In the genomic region with DNA sequence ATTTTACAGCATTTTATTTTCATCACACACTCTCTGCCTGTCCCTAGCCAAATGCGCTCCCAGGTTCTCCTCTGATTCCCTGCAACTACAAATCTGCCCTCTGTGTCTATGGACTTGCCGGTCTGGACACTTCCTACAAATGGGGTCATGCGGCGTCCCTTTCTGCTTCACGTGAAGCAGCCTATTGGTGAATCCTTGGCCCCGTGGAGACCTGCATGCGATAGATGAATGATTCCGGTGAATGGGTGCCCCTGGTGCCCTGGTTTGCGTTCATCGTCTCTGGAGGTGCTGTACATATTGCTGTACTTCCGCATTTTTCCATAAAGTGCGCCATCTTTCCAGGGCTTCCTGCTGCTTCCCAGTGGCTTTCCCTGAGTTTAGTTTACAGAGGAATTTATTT, we compare ENCODE assay signal across 20 cellular contexts.
"Had no signal": no experiment of that assay in that cellular context is flagged by ENCODE, and none has a peak within 500 bp of the region (broad histone marks: within the 10 kb centered on the region; RNA-seq: fewer than 3 reads in every experiment).

No MANE protein-coding gene starts in this region.

- H3K27ac ChIP-seq: colonic mucosa, esophagus muscularis mucosa, foreskin keratinocyte, gastroesophageal sphincter, heart right ventricle, left lung, lower lobe of right lung had no signal

- H3K4me1 ChIP-seq: colonic mucosa, esophagus muscularis mucosa, foreskin keratinocyte, gastroesophageal sphincter, heart right ventricle, left lung, lower lobe of right lung had no signal

- H3K9me3 ChIP-seq: colonic mucosa, esophagus muscularis mucosa, gastroesophageal sphincter, heart right ventricle, left lung, lower lobe of right lung, mucosa of descending colon had no signal

- H3K4me3 Mint-ChIP-seq: dendritic cell treated with granulocyte-macrophage colony-stimulating factor and Interleukin-4, amounts not matched to agents 40 ng/mL and 50 ng/mL, for 4 days; effector memory CD8-positive, alpha-beta T cell; endodermal cell; mesothelial cell of epicardium had no signal

- H3K27me3 Mint-ChIP-seq: effector memory CD8-positive, alpha-beta T cell had no signal

- H3K27ac Mint-ChIP-seq: dendritic cell treated with granulocyte-macrophage colony-stimulating factor and Interleukin-4, amounts not matched to agents 40 ng/mL and 50 ng/mL, for 4 days; effector memory CD8-positive, alpha-beta T cell; endodermal cell; mesothelial cell of epicardium had no signal

- H3K4me1 Mint-ChIP-seq: endodermal cell, mesothelial cell of epicardium had no signal

- H3K9me3 Mint-ChIP-seq: dendritic cell treated with granulocyte-macrophage colony-stimulating factor and Interleukin-4, amounts not matched to agents 40 ng/mL and 50 ng/mL, for 4 days; effector memory CD8-positive, alpha-beta T cell had no signal

- H3K4me3 ChIP-seq: colonic mucosa, esophagus muscularis mucosa, gastroesophageal sphincter, heart right ventricle, left lung, lower lobe of right lung, mucosa of descending colon had no signal

- H3K36me3 ChIP-seq: colonic mucosa had no signal

- DNase-seq: colonic mucosa; cortex of kidney; effector CD8-positive, alpha-beta T cell; effector memory CD8-positive, alpha-beta T cell; endodermal cell; foreskin keratinocyte; glutamatergic neuron; head of caudate nucleus; heart right ventricle; hippocampal formation; left cardiac atrium; left lung; left ventricle myocardium superior; lower lobe of right lung; mesenchymal stem cell; mucosa of descending colon had no signal

- H3K27me3 ChIP-seq: colonic mucosa, esophagus muscularis mucosa, foreskin keratinocyte, gastroesophageal sphincter, heart right ventricle, left lung had no signal
